8 cellular contexts compared by ENCODE assay signal in the genomic region with DNA sequence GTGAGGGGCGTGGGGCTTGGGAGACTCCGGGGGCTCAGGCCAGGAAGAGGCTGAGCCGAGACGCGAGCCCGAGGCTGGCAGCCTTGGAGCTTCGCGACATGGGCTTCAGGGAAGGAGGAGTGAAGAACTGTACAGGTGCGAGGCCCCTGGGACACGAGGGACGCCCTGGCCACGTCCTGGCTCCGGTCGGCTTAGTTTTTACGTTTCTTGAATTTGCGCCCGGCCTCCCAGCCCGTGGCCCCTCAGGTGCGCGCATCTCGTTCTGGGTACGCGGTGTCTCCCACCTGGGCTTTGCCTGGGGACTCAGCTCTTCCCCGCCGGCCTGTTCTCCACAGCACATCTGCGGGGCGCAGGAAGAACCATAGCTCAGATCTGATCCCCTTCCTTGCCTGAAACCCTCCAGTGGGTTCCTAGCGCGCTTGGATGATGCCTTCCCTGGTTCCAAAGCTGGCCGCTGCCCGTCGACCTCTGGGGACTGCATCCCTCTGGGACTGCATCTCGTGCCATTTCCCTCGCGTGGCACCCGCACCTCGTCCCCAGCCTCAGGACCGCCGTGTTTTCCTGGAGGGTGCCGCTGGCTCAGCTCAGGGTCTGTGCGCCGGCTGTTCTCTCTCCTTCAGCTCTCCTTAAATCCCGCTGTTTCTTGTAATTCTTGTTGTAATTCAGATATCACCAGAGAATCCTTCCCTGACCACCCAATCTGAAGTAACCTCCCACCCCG. TPM values are rescaled to one million over a fixed set of nuclear protein-coding genes. Genes with fewer than 3 reads are reported as not detected.
DNase-seq lines count a peak whose midpoint lies in the region; ATAC-seq lines count a peak whose summit lies in the region.

No MANE protein-coding gene starts in this region.

- H3K36me3 ChIP-seq in ectodermal cell (ENCODE audit: control insufficient read depth, insufficient read depth, low read length): no peaks in the 10 kb centered on the region

- peak overlapping the region in 2 of 6 donors; percentile 25 to 89 for H3K27ac Mint-ChIP-seq in naive B cell

- H3K4me3 ChIP-seq in ectodermal cell (ENCODE audit: insufficient read depth, low read depth, low read length): peak overlapping the region; percentile 75

- H3K27me3 Mint-ChIP-seq in naive B cell: peaks cover 13 to 30% (median 28%) of the 10 kb centered on the region in 3 donors

- H3K27ac ChIP-seq in ectodermal cell (ENCODE audit: insufficient read depth, low read depth, low read length, poor library complexity, severe bottlenecking): no peak overlapping the region

- ATAC-seq in GM19023 (IDR thresholded peaks at IDR 0.05; ENCODE audit: unreplicated experiment): peak; percentile 21
- no peak for ATAC-seq in naive B cell (ENCODE audit: low read depth in 2 of 2)

- peaks cover 36% of the 10 kb centered on the region for H3K27me3 ChIP-seq in ectodermal cell (ENCODE audit: control insufficient read depth, insufficient read depth, low read length, poor library complexity, severe bottlenecking)

- H3K4me1 ChIP-seq in ectodermal cell (ENCODE audit: control insufficient read depth, insufficient read depth, low read length): peaks cover 5% of the 10 kb centered on the region

- H3K9me3 Mint-ChIP-seq in naive B cell: no peaks in the 10 kb centered on the region

- DNase-seq in Ammon's horn (ENCODE audit: low spot score): peak; percentile 31
- DNase-seq in NCI-H146 treated with DMSO at 0.1 percent for 48 hours (lab: John Stamatoyannopoulos, UW; ENCODE audit: unreplicated experiment): peak; percentile 11
- DNase-seq in naive B cell: no peak
- DNase-seq in A172 (ENCODE audit: low spot score): no peak
- no peak for DNase-seq in SKM-1 (lab: John Stamatoyannopoulos, UW; ENCODE audit: unreplicated experiment)
- no peak for DNase-seq in stimulated activated CD4-positive, alpha-beta T cell treated with anti-CD3 and anti-CD28 coated beads, Interleukin-15, amount 100 ng/mL, for 24 hours

- 14 to 16% methylated on average over 43 to 44 of the region's 44 CpGs for WGBS in ectodermal cell, 2 experiments

- H3K4me3 Mint-ChIP-seq in naive B cell: peak overlapping the region; percentile 82 to 99 (median 97)

- H3K9me3 ChIP-seq in ectodermal cell (ENCODE audit: control insufficient read depth, low read length): no peaks in the 10 kb centered on the region

- H3K4me1 Mint-ChIP-seq in naive B cell: peaks cover 21 to 28% (median 23%) of the 10 kb centered on the region in 3 donors

- H3K36me3 Mint-ChIP-seq in naive B cell: peaks cover 0 to 4% of the 10 kb centered on the region in 2 donors

RNA-seq across cellular contexts. Expression of a gene that starts 0.6 kb away (rescaled TPM):
- polyA plus RNA-seq in ectodermal cell (2013, experiment 1 of 4): 28.8 TPM
- 26.4 TPM for polyA plus RNA-seq in ectodermal cell (2013, experiment 2 of 4)
- 27.1 TPM for polyA plus RNA-seq in ectodermal cell (2013, experiment 3 of 4)
- 32.0 TPM for polyA plus RNA-seq in ectodermal cell (2013, experiment 4 of 4)
- 10 to 100 TPM in 4 of 6 donors, 1 to 10 TPM in 2; 8.7 to 16.3 (median 11.1) TPM for polyA plus RNA-seq in naive B cell (ENCODE audit: low read depth in 6 of 6)
- 35.8 and 49.4 TPM in 2 replicates for total RNA-seq in A172 (2014; rRNA removed; shearing (Covaris generic))

RNA-seq across cellular contexts. Expression of a gene that starts 49.7 kb away (rescaled TPM):
- 7.4 TPM for polyA plus RNA-seq in ectodermal cell (2013, experiment 1 of 4)
- polyA plus RNA-seq in ectodermal cell (2013, experiment 2 of 4): 6.4 TPM
- polyA plus RNA-seq in ectodermal cell (2013, experiment 3 of 4): 7.6 TPM
- 8.6 TPM for polyA plus RNA-seq in ectodermal cell (2013, experiment 4 of 4)
- 1 to 10 TPM in 3 of 6 donors, under 1 TPM in 2, not detected in 1; 0.39 to 2.6 (median 1.1) TPM for polyA plus RNA-seq in naive B cell (ENCODE audit: low read depth in 6 of 6)
- 16.2 and 22.3 TPM in 2 replicates for total RNA-seq in A172 (2014; rRNA removed; shearing (Covaris generic))

Comparison
In these comparisons a context has a peak if more than half of its experiments do, and no peak if none do; other contexts are left out.
1. DNase-seq: peak in Ammon's horn (single experiment) and NCI-H146 treated with DMSO at 0.1 percent for 48 hours (single experiment); none in naive B cell (single experiment), A172 (single experiment), SKM-1 (single experiment) and stimulated activated CD4-positive, alpha-beta T cell treated with anti-CD3 and anti-CD28 coated beads, Interleukin-15, amount 100 ng/mL, for 24 hours (single experiment).